15 cellular contexts compared by ENCODE assay signal in genomic region chr7:2729893-2730716, GRCh38. TPM values are rescaled to one million over a fixed set of nuclear protein-coding genes. Genes with fewer than 3 reads are reported as not detected.
DNase-seq lines count a peak whose midpoint lies in the region; ATAC-seq, FAIRE-seq and TF ChIP-seq lines count a peak whose summit lies in the region.
"Had no signal": no experiment of that assay in that cellular context is flagged by ENCODE, and none has a peak within 500 bp of the region (broad histone marks: within the 10 kb centered on the region; RNA-seq: fewer than 3 reads in every experiment).

No MANE protein-coding gene starts in this region.

- FAIRE-seq in GM12891 (lab: Jason Lieb, UNC) = no peak
- FAIRE-seq: GM19239 had no signal

- no peak for TF ChIP-seq POLR2A in vagina (IDR thresholded peaks at IDR 0.05)
- TF ChIP-seq POLR2A in GM12891 (IDR thresholded peaks at IDR 0.05; ENCODE audit: low read depth, low read length) = no peak

- H3K9me3 ChIP-seq in right cardiac atrium (ENCODE audit: control insufficient read depth, low read length) = no peaks in the 10 kb centered on the region
- no peaks in the 10 kb centered on the region for H3K9me3 ChIP-seq in vagina
- H3K9me3 ChIP-seq in BE2C = no peaks in the 10 kb centered on the region

- H3K27ac ChIP-seq in right cardiac atrium (ENCODE audit: low read length) = peak overlapping the region; percentile 7
- peak overlapping the region; percentile 44 for H3K27ac ChIP-seq in vagina

- H3K4me3 ChIP-seq in right cardiac atrium (ENCODE audit: low read length) = no peak overlapping the region
- no peak overlapping the region for H3K4me3 ChIP-seq in vagina
- no peak overlapping the region for H3K4me3 ChIP-seq in BE2C (ENCODE audit: low read depth, low read length)
- H3K4me3 ChIP-seq: cardiac muscle cell had no signal

- TF ChIP-seq CTCF in vagina (IDR thresholded peaks at IDR 0.05) = no peak
- TF ChIP-seq CTCF in BE2C (IDR thresholded peaks at IDR 0.05; ENCODE audit: low read depth, low read length) = no peak

- H3K36me3 ChIP-seq in vagina (peaks cover 0 to 19% of the 10 kb centered on the region in 2 donors), BE2C (peaks cover 19% of the 10 kb centered on the region)

- DNase-seq in activated T-cell treated with anti-CD3 and anti-CD28 coated beads, Interleukin-2, amount 50 U/mL, for 48 hours = peak; percentile 11 to 12
- DNase-seq in activated T-cell treated with anti-CD3 and anti-CD28 coated beads for 4 hours (no peak), right cardiac atrium (peak in 2 of 3 donors; percentile 32 to 44), pons (ENCODE audit: low spot score) (peak; percentile 85), vagina (ENCODE audit: extremely low spot score in 2 of 2) (no peak), BE2C (no peak), T-helper 9 cell (no peak), GM12891 (ENCODE audit: insufficient read length, low spot score) (no peak)
- DNase-seq: activated CD4-positive, alpha-beta T cell treated with anti-CD3 and anti-CD28 coated beads, Interleukin-2, amount 50 U/mL, for 4 hours; SHP77 treated with DMSO at 0.1 percent for 48 hours had no signal

- no peaks in the 10 kb centered on the region for H3K27me3 ChIP-seq in right cardiac atrium (ENCODE audit: control insufficient read depth, insufficient read depth)
- no peaks in the 10 kb centered on the region for H3K27me3 ChIP-seq in vagina
- no peaks in the 10 kb centered on the region for H3K27me3 ChIP-seq in BE2C
- H3K27me3 ChIP-seq: cardiac muscle cell had no signal

- intact Hi-C loops in right cardiac atrium (cut with DNase I) = no loop called here
- intact Hi-C loops in vagina (cut with DNase I) = loop anchor here (5.0 kb wide), 1 partner anchor 1177 kb away; no protein-coding TSS in a partner anchor

- no peak for ATAC-seq in right cardiac atrium

- peaks cover 15% of the 10 kb centered on the region for H3K4me1 ChIP-seq in right cardiac atrium (ENCODE audit: control insufficient read depth, insufficient read depth, low read length)
- H3K4me1 ChIP-seq in vagina = peaks cover 26% of the 10 kb centered on the region
- peaks cover 4% of the 10 kb centered on the region for H3K4me1 ChIP-seq in BE2C

- WGBS in right cardiac atrium = 77% methylated on average over 33 of the region's 33 CpGs

TF ChIP-seq in GM12891, 5 proteins besides CTCF, POLR2A, EP300 and RAD21:
- TF ChIP-seq POLR2AphosphoS5 (IDR thresholded peaks at IDR 0.05; ENCODE audit: low read depth, low read length) (no peak), POU2F2 (IDR thresholded peaks at IDR 0.05; ENCODE audit: low read depth, low read length) (no peak), TAF1 (IDR thresholded peaks at IDR 0.05; ENCODE audit: low read depth, low read length) (no peak), SPI1 (IDR thresholded peaks at IDR 0.05; ENCODE audit: low read depth, low read length) (no peak)

RNA-seq across cellular contexts. Expression of gene AMZ1, which starts 42.1 kb away (rescaled TPM):
- total RNA-seq in right cardiac atrium (1 to 10 TPM in 1 of 4 donors, under 1 TPM in 3; 0.45 to 1.0 (median 0.91) TPM), vagina (1.2 TPM)
- 0.36 TPM for polyA plus RNA-seq in right cardiac atrium
- polyA plus RNA-seq in BE2C (2012; ENCODE audit: insufficient read depth, insufficient read length, low read depth) = 2.3 TPM
- 1.0 TPM for polyA plus RNA-seq in GM12891 (2012; ENCODE audit: low read depth, missing spikeins)
- total RNA-seq: A673, HT1080, neural crest cell had no signal

Comparison
In these comparisons a context has a peak if more than half of its experiments do, and no peak if none do; other contexts are left out.
1. DNase-seq: peak in activated T-cell treated with anti-CD3 and anti-CD28 coated beads, Interleukin-2, amount 50 U/mL, for 48 hours (2 of 2), right cardiac atrium (2 of 3) and pons (single experiment); none in activated T-cell treated with anti-CD3 and anti-CD28 coated beads for 4 hours (single experiment), vagina (0 of 2), BE2C (single experiment), T-helper 9 cell (single experiment) and GM12891 (single experiment).